In the genomic region with DNA sequence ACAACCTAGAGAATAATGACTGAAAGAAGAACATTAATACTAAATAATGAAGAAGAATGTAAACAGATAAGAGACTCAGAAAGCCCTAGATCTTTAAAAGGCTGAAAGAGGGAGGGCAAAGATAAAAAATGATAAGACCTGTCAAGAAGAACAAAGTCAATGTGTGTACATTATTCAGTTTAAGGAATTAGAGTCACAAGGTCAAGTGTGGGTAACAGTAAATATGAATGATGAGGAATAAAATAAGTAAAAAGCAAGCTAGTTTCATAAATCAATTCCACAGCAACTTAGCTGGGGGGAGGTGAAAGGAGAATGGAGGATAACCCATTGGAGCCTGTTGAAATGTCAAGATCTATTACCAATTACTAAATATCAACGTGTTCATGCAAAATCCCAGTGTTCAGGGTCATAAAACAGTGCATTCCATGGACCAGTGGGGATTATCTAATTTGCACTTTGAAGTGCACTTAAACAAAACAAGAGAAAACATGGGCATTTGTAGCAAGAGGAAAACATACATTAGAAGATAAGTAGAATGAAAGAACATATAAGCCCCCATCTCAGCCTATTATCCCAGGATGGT, we compare ENCODE assay signal across 14 cellular contexts.
"Had no signal": no experiment of that assay in that cellular context is flagged by ENCODE, and none has a peak within 500 bp of the region (broad histone marks: within the 10 kb centered on the region; RNA-seq: fewer than 3 reads in every experiment).

No MANE protein-coding gene starts in this region.

- H3K36me3 Mint-ChIP-seq: stimulated activated memory B cell treated with anti-CD40 and anti-IgM and Interleukin-4, amounts not matched to agents 10 μg/mL and 1 μg/mL and 100 μg/mL, for 72 hours; T-cell had no signal

- H3K27ac ChIP-seq: colonic mucosa, prostate gland, right lobe of liver, thyroid gland had no signal

- H3K27me3 Mint-ChIP-seq: stimulated activated memory B cell treated with anti-CD40 and anti-IgM and Interleukin-4, amounts not matched to agents 10 μg/mL and 1 μg/mL and 100 μg/mL, for 72 hours; T-cell had no signal

- FAIRE-seq: endometrium had no signal

- H3K4me3 Mint-ChIP-seq: stimulated activated memory B cell treated with anti-CD40 and anti-IgM and Interleukin-4, amounts not matched to agents 10 μg/mL and 1 μg/mL and 100 μg/mL, for 72 hours; T-cell had no signal

- ATAC-seq: right lobe of liver; stimulated activated memory B cell treated with anti-CD40 and anti-IgM and Interleukin-4, amounts not matched to agents 10 μg/mL and 1 μg/mL and 100 μg/mL, for 72 hours; T-cell had no signal

- H3K27me3 ChIP-seq: ascending aorta, colonic mucosa, right lobe of liver, thyroid gland had no signal

- H3K4me1 Mint-ChIP-seq: stimulated activated memory B cell treated with anti-CD40 and anti-IgM and Interleukin-4, amounts not matched to agents 10 μg/mL and 1 μg/mL and 100 μg/mL, for 72 hours; T-cell had no signal

- H3K36me3 ChIP-seq: ascending aorta, colonic mucosa, prostate gland, right lobe of liver, thyroid gland had no signal

- H3K4me1 ChIP-seq: colonic mucosa, prostate gland, right lobe of liver, thyroid gland had no signal

- H3K27ac Mint-ChIP-seq: stimulated activated memory B cell treated with anti-CD40 and anti-IgM and Interleukin-4, amounts not matched to agents 10 μg/mL and 1 μg/mL and 100 μg/mL, for 72 hours; T-cell had no signal

- DNase-seq: activated CD4-positive, alpha-beta T cell treated with anti-CD3 and anti-CD28 coated beads, Interleukin-2, amount 50 U/mL, for 4 hours; activated CD4-positive, CD25-positive, alpha-beta regulatory T cell treated with anti-CD3 and anti-CD28 coated beads, Interleukin-2, amount 50 U/mL, for 72 hours; activated naive CD4-positive, alpha-beta T cell treated with Interleukin-2 at 50 U/mL for 16 hours; activated T-cell treated with anti-CD3 and anti-CD28 coated beads for 4 hours; caudate nucleus; colonic mucosa; glutamatergic neuron; right lobe of liver; T-cell; thyroid gland had no signal

- H3K4me3 ChIP-seq: ascending aorta, colonic mucosa, prostate gland, right lobe of liver, thyroid gland had no signal

- H3K9me3 ChIP-seq: ascending aorta, colonic mucosa, prostate gland, right lobe of liver, thyroid gland had no signal
